In genomic region chr12:94305293-94305957, GRCh38 we compare ENCODE assay signal across 8 cellular contexts.
DNase-seq lines count a peak whose midpoint lies in the region; ATAC-seq, FAIRE-seq and TF ChIP-seq lines count a peak whose summit lies in the region.

No MANE protein-coding gene starts in this region.

- peak; percentile 47 for ATAC-seq in GM21576 (IDR thresholded peaks at IDR 0.05; ENCODE audit: unreplicated experiment)

- H3K27me3 ChIP-seq in hepatocyte: no peaks in the 10 kb centered on the region

- no peak for TF ChIP-seq CTCF in hepatocyte (IDR thresholded peaks at IDR 0.05; ENCODE audit: poor library complexity)

- 56% methylated on average over 7 of the region's 7 CpGs for WGBS in hepatocyte (ENCODE audit: low lambda C conversion rate, missing lambda C conversion rate)

- no peaks in the 10 kb centered on the region for H3K79me2 ChIP-seq in hepatocyte

- H3K4me3 ChIP-seq in hepatocyte: no peak overlapping the region

- H4K20me1 ChIP-seq in hepatocyte (ENCODE audit: insufficient read depth, poor library complexity, severe bottlenecking): no peaks in the 10 kb centered on the region

- H3K27ac ChIP-seq in hepatocyte: peak overlapping the region; percentile 26

- H3K9me2 ChIP-seq in hepatocyte (replicated peaks; ENCODE audit: insufficient read depth): no peaks in the 10 kb centered on the region

- H3K4me1 ChIP-seq in hepatocyte (ENCODE audit: insufficient read depth): no peaks in the 10 kb centered on the region

- DNase-seq in COLO668 (lab: John Stamatoyannopoulos, UW; ENCODE audit: unreplicated experiment) (peak; percentile 52), NCI-H345 treated with DMSO at 0.1 percent for 48 hours (lab: John Stamatoyannopoulos, UW; ENCODE audit: unreplicated experiment) (peak; percentile 88), hepatocyte (ENCODE audit: low spot score) (no peak), HTR-8/SVneo (ENCODE audit: insufficient read length, low spot score) (no peak), inferior parietal cortex (ENCODE audit: extremely low spot score) (no peak), SIG-M5 (lab: John Stamatoyannopoulos, UW) (no peak)
- no peak for DNase-seq in effector CD4-positive, alpha-beta T cell

- no peak overlapping the region for H2AFZ ChIP-seq in hepatocyte

- peaks cover 2% of the 10 kb centered on the region for H3K36me3 ChIP-seq in hepatocyte (replicated peaks; ENCODE audit: insufficient read depth, low read depth)

- no peak for FAIRE-seq in HTR-8/SVneo (lab: Jason Lieb, UNC)

- H3K4me2 ChIP-seq in hepatocyte: no peak overlapping the region

- H3K9me3 ChIP-seq in hepatocyte (ENCODE audit: low read depth): no peaks in the 10 kb centered on the region

Comparison
In these comparisons a context has a peak if more than half of its experiments do, and no peak if none do; other contexts are left out.
1. DNase-seq: peak in COLO668 (single experiment) and NCI-H345 treated with DMSO at 0.1 percent for 48 hours (single experiment); none in hepatocyte (single experiment), HTR-8/SVneo (single experiment), inferior parietal cortex (single experiment), effector CD4-positive, alpha-beta T cell (single experiment) and SIG-M5 (single experiment).